ENCODE assay signal across 20 cellular contexts in genomic region chr6:163187201-163187600, GRCh38.
"Had no signal": no experiment of that assay in that cellular context is flagged by ENCODE, and none has a peak within 500 bp of the region (broad histone marks: within the 10 kb centered on the region; RNA-seq: fewer than 3 reads in every experiment).

No MANE protein-coding gene starts in this region.

- H3K4me3 ChIP-seq: left lung, mucosa of descending colon, psoas muscle, skin epidermis, spleen, transverse colon, upper lobe of right lung, uterus had no signal

- DNase-seq: cerebellar nuclear complex; effector memory CD4-positive, alpha-beta T cell; hypothalamus; immature natural killer cell; islet precursor cell; left cardiac atrium; left lung; mesenchymal stem cell; mucosa of descending colon; naive B cell; nucleus accumbens; psoas muscle; spleen; stimulated activated CD4-positive, alpha-beta T cell treated with anti-CD3 and anti-CD28 coated beads, Interleukin-4, amount 100 ng/mL, for 4 hours; stimulated activated naive CD8-positive, alpha-beta T cell treated with anti-CD3 and anti-CD28 coated beads, Interleukin-15, Interleukin-2, amounts not matched to agents 100 U/mL and 50 U/mL, for 24 hours; transverse colon; upper lobe of right lung; uterus had no signal

- H3K27me3 ChIP-seq: left lung, spleen, transverse colon, upper lobe of right lung, uterus had no signal

- H3K27ac ChIP-seq: left lung, psoas muscle, skin epidermis, spleen, transverse colon, upper lobe of right lung, uterus had no signal

- H3K9me3 ChIP-seq: left lung, mucosa of descending colon, psoas muscle, spleen, transverse colon, upper lobe of right lung, uterus had no signal

- H3K36me3 ChIP-seq: left lung, spleen, transverse colon, upper lobe of right lung, uterus had no signal

- ATAC-seq: left cardiac atrium; left lung; mucosa of descending colon; psoas muscle; right cardiac atrium; stimulated activated naive CD8-positive, alpha-beta T cell treated with anti-CD3 and anti-CD28 coated beads, Interleukin-15, Interleukin-2, amounts not matched to agents 100 U/mL and 50 U/mL, for 24 hours had no signal

- H3K4me1 ChIP-seq: left lung, spleen, transverse colon, upper lobe of right lung, uterus had no signal
